19 cellular contexts compared by ENCODE assay signal in the genomic region with DNA sequence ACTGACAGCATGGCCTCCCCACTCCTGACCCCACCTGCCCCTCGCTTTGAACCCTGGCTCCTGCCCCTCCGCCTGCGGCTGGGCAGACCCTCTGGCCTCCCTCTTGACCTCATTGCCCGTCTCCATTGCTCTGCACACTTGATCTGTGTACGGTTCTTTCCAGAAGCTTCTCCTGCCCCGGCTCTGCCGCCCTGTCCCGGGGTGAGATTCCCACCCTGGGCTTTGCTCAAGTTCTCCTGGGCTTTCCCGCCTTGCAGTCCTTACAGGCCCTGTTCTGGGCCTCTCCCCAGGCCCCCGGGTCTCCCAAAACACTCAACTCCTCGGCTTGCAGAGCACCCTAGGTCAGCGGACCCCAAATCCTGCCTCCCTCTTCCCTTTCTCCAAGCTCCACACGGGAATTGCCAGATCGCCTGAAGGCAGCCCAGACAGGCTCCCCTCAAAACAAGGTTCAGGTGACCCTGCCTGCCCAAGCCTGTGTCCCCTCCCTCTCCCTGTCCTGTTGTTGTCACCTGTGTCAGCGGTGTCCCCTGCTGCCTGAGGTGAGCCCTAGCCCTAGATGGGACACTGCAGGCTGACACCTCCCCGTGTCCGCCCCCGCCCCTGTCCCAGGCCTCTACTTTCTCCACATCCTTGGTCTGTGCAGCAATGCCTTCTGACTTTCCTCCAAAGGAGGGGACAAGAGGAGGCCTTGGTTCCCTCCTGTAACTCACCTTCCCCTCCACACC. TPM values are rescaled to one million over a fixed set of nuclear protein-coding genes. Genes with fewer than 3 reads are reported as not detected.
A peak's percentile ranks its signal among the peaks of the same experiment; 100 is the strongest.
DNase-seq lines count a peak whose midpoint lies in the region; ATAC-seq and TF ChIP-seq lines count a peak whose summit lies in the region.
"Had no signal": no experiment of that assay in that cellular context is flagged by ENCODE, and none has a peak within 500 bp of the region (broad histone marks: within the 10 kb centered on the region; RNA-seq: fewer than 3 reads in every experiment).

No MANE protein-coding gene starts in this region.

- peaks cover 22% of the 10 kb centered on the region for H3K27me3 Mint-ChIP-seq in endothelial cell (ENCODE audit: unreplicated experiment)
- H3K27me3 Mint-ChIP-seq in neural progenitor cell (ENCODE audit: insufficient read depth, low read depth): peaks cover 58% of the 10 kb centered on the region
- peaks cover 63 to 75% of the 10 kb centered on the region in 2 donors for H3K27me3 Mint-ChIP-seq in stimulated activated naive B cell treated with anti-CD40 and anti-IgM and Interleukin-4, amounts not matched to agents 10 μg/mL and 1 μg/mL and 100 μg/mL, for 72 hours

- peaks cover 54% of the 10 kb centered on the region for H3K36me3 ChIP-seq in HUES6 (ENCODE audit: control insufficient read depth, insufficient read depth, low read length)
- no peaks in the 10 kb centered on the region for H3K36me3 ChIP-seq in neural progenitor cell
- H3K36me3 ChIP-seq: pancreas, tibial nerve had no signal

- H3K9me3 Mint-ChIP-seq in endothelial cell (ENCODE audit: unreplicated experiment) (no peaks in the 10 kb centered on the region), neural progenitor cell (peaks cover 4% of the 10 kb centered on the region)
- no peaks in the 10 kb centered on the region for H3K9me3 Mint-ChIP-seq in stimulated activated naive B cell treated with anti-CD40 and anti-IgM and Interleukin-4, amounts not matched to agents 10 μg/mL and 1 μg/mL and 100 μg/mL, for 72 hours

- H2AFZ ChIP-seq in neural progenitor cell (replicated peaks): no peak overlapping the region

- TF ChIP-seq CTCF in endothelial cell (IDR thresholded peaks at IDR 0.05; ENCODE audit: unreplicated experiment) (no peak), neural progenitor cell (IDR thresholded peaks at IDR 0.05) (no peak)

- H3K9ac ChIP-seq in HUES6 (ENCODE audit: low read length) (peak overlapping the region; percentile 89), neural progenitor cell (no peak overlapping the region)

- no peaks in the 10 kb centered on the region for H3F3A ChIP-seq in neural progenitor cell (ENCODE audit: low read depth)

- no peaks in the 10 kb centered on the region for H3K4me1 Mint-ChIP-seq in endothelial cell (ENCODE audit: unreplicated experiment)
- peaks cover 7% of the 10 kb centered on the region for H3K4me1 Mint-ChIP-seq in neural progenitor cell
- H3K4me1 Mint-ChIP-seq in stimulated activated naive B cell treated with anti-CD40 and anti-IgM and Interleukin-4, amounts not matched to agents 10 μg/mL and 1 μg/mL and 100 μg/mL, for 72 hours: peaks cover 0 to 2% of the 10 kb centered on the region in 2 donors
- H3K4me1 Mint-ChIP-seq: B cell had no signal

- H3K4me3 Mint-ChIP-seq in endothelial cell (ENCODE audit: unreplicated experiment) (peak overlapping the region; percentile 21), neural progenitor cell (peak overlapping the region; percentile 71)
- H3K4me3 Mint-ChIP-seq in stimulated activated naive B cell treated with anti-CD40 and anti-IgM and Interleukin-4, amounts not matched to agents 10 μg/mL and 1 μg/mL and 100 μg/mL, for 72 hours: peak overlapping the region in 1 of 2 donors; percentile 31
- H3K4me3 Mint-ChIP-seq: B cell had no signal

- no peaks in the 10 kb centered on the region for H3K79me2 ChIP-seq in neural progenitor cell (ENCODE audit: low read depth)
- H3K79me2 ChIP-seq: hepatocyte had no signal

- no peaks in the 10 kb centered on the region for H3K9me3 ChIP-seq in HUES6 (ENCODE audit: control insufficient read depth, insufficient read depth, low read depth, low read length)
- no peaks in the 10 kb centered on the region for H3K9me3 ChIP-seq in neural progenitor cell (ENCODE audit: low read depth)
- H3K9me3 ChIP-seq: pancreas, tibial nerve had no signal

- DNase-seq in D341Med (ENCODE audit: low spot score): peak; percentile 22
- DNase-seq in endothelial cell (ENCODE audit: low spot score): no peak
- no peak for DNase-seq in neural progenitor cell (ENCODE audit: low spot score)
- DNase-seq in LoVo (ENCODE audit: low spot score): no peak
- DNase-seq in dermis blood vessel endothelial cell: no peak
- no peak for DNase-seq in stimulated activated naive B cell treated with anti-CD40 and anti-IgM and Interleukin-4, amounts not matched to agents 10 μg/mL and 1 μg/mL and 100 μg/mL, for 72 hours
- DNase-seq: activated CD4-positive, alpha-beta T cell treated with anti-CD3 and anti-CD28 coated beads, Interleukin-2, amount 50 U/mL, for 48 hours; DMS153; NCI-H2171 had no signal

- H3K4me1 ChIP-seq in HUES6 (ENCODE audit: control insufficient read depth, insufficient read depth, low read length) (peaks cover 58% of the 10 kb centered on the region), neural progenitor cell (peaks cover 15% of the 10 kb centered on the region)

- peak overlapping the region; percentile 76 for H3K4me3 ChIP-seq in HUES6 (ENCODE audit: low read depth, low read length)
- H3K4me3 ChIP-seq in neural progenitor cell: no peak overlapping the region
- H3K4me3 ChIP-seq: hepatocyte, tibial nerve had no signal

- no peak overlapping the region for H3K27ac Mint-ChIP-seq in endothelial cell (ENCODE audit: unreplicated experiment)
- H3K27ac Mint-ChIP-seq in neural progenitor cell: no peak overlapping the region
- no peak overlapping the region for H3K27ac Mint-ChIP-seq in stimulated activated naive B cell treated with anti-CD40 and anti-IgM and Interleukin-4, amounts not matched to agents 10 μg/mL and 1 μg/mL and 100 μg/mL, for 72 hours
- H3K27ac Mint-ChIP-seq: B cell had no signal

- H3K36me3 Mint-ChIP-seq in endothelial cell (ENCODE audit: low read depth, unreplicated experiment) (no peaks in the 10 kb centered on the region), neural progenitor cell (no peaks in the 10 kb centered on the region)
- H3K36me3 Mint-ChIP-seq in stimulated activated naive B cell treated with anti-CD40 and anti-IgM and Interleukin-4, amounts not matched to agents 10 μg/mL and 1 μg/mL and 100 μg/mL, for 72 hours: peaks cover 0 to 2% of the 10 kb centered on the region in 2 donors

- H3K4me2 ChIP-seq in neural progenitor cell: no peak overlapping the region

- H3K27ac ChIP-seq in HUES6 (ENCODE audit: low read depth, low read length) (peak overlapping the region; percentile 82; the same call in 1 of the 2 replicates), neural progenitor cell (no peak overlapping the region)
- H3K27ac ChIP-seq: hepatocyte, pancreas, tibial nerve had no signal

- H3K27me3 ChIP-seq in HUES6 (ENCODE audit: control insufficient read depth, insufficient read depth, low read length) (peaks cover 36% of the 10 kb centered on the region), neural progenitor cell (peaks cover 83% of the 10 kb centered on the region)

- H4K20me1 ChIP-seq in neural progenitor cell (ENCODE audit: low read depth): no peaks in the 10 kb centered on the region

- no peak for ATAC-seq in stimulated activated naive B cell treated with anti-CD40 and anti-IgM and Interleukin-4, amounts not matched to agents 10 μg/mL and 1 μg/mL and 100 μg/mL, for 72 hours (replicated peaks)
- ATAC-seq: left lobe of liver had no signal

RNA-seq across cellular contexts. Expression of a gene that starts 1.5 kb away (rescaled TPM):
- 15.9 TPM for total RNA-seq in endothelial cell (ENCODE audit: unreplicated experiment)
- 1.7 TPM in 1 of 2 replicates, not detected in the other for total RNA-seq in neural progenitor cell (ENCODE audit: low replicate concordance)
- 0.17 and 0.74 TPM in 2 replicates for total RNA-seq in dermis blood vessel endothelial cell
- total RNA-seq: aorta, B cell, H4, LHCN-M2, mucosa of gallbladder had no signal
